In the genomic region with DNA sequence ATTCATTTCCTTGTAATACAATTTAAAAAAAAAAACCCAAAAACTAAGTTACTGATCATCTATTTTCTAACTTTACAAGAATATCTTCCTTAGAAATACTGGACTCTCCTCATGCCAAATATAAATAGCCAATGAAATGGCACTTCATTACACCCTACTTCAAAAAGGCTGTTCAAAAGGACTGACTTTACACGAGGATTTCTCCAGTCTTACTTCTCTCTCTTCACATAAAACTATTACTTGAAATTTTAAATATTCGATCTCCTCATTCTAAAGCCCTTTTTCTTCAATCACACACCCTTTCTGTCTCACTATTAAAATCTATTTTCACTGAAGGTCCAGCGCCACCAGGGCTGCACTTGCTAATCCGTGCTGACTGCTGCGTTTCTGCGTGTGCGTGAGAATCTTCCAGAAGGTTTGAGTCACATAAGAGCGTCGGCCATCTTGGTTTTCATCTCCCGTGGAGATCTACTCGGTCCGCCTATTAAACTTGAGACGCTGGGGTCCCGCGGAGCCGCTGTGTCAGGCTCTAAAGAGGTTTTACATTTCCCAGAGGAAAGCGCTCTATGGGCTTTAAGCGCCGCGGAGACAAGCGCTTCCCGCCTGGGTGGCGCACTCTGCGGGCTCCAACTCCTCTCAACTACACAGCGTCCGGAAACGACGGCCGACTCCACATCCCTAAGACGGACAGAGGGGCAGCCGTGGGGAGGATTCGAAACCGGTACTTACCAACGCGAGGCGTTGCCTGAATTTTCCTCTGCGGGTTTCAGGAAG, we compare ENCODE assay signal across 8 cellular contexts. TPM values are rescaled to one million over a fixed set of nuclear protein-coding genes. Genes with fewer than 3 reads are reported as not detected.
DNase-seq lines count a peak whose midpoint lies in the region; ATAC-seq and TF ChIP-seq lines count a peak whose summit lies in the region.

No MANE protein-coding gene starts in this region.

- H3K9me3 ChIP-seq in HUES6 (ENCODE audit: control insufficient read depth, insufficient read depth, low read depth, low read length), result no peaks in the 10 kb centered on the region; the same call in 1 of the 2 replicates
- peaks cover 12% of the 10 kb centered on the region; the same call in 1 of the 2 replicates for H3K9me3 ChIP-seq in OCI-LY7 (ENCODE audit: low read length)
- peaks cover 0 to 40% (median 15%) of the 10 kb centered on the region in 4 donors for H3K9me3 ChIP-seq in esophagus muscularis mucosa

- CTCF ChIA-PET in OCI-LY7 (lab: Charles Lee; ENCODE audit: unreplicated experiment), result no interaction called here

- H3K4me1 ChIP-seq in HUES6 (ENCODE audit: control insufficient read depth, insufficient read depth, low read length) (no peaks in the 10 kb centered on the region), OCI-LY7 (ENCODE audit: insufficient read depth, low read length, poor library complexity, severe bottlenecking) (peaks cover 12% of the 10 kb centered on the region), esophagus muscularis mucosa (peaks cover 0 to 15% (median 8%) of the 10 kb centered on the region in 4 donors)

- TF ChIP-seq POLR2A in esophagus muscularis mucosa (IDR thresholded peaks at IDR 0.05; ENCODE audit: low read depth), result no peak

- H3K9ac ChIP-seq in HUES6 (ENCODE audit: low read length), result peak overlapping the region; percentile 73

- POLR2A ChIA-PET in OCI-LY7 (lab: Charles Lee), result no interaction called here

- H3K27ac ChIP-seq in HUES6 (ENCODE audit: low read depth, low read length), result peak overlapping the region; percentile 77
- H3K27ac ChIP-seq in OCI-LY7 (ENCODE audit: low read depth, low read length, poor library complexity, severe bottlenecking), result peak overlapping the region; percentile 50
- peak overlapping the region; percentile 79 to 94 (median 92) for H3K27ac ChIP-seq in esophagus muscularis mucosa (replicated peaks in 1 of 4)

- WGBS in esophagus muscularis mucosa, result 7% methylated on average over 30 of the region's 37 CpGs

- intact Hi-C loops in OCI-LY7 (cut with micrococcal nuclease; ENCODE audit: unreplicated experiment), result no loop called here
- intact Hi-C loops in esophagus muscularis mucosa (cut with DNase I), result no loop called here

- H4K20me1 ChIP-seq in OCI-LY7 (ENCODE audit: insufficient read depth, low read length), result no peaks in the 10 kb centered on the region

- no TSS peak for BruUV-seq in OCI-LY7 (replicated peaks; lab: Mats Ljungman, UMichigan)

- H3K9me2 ChIP-seq in OCI-LY7 (ENCODE audit: insufficient read depth, low read length), result no peaks in the 10 kb centered on the region

- peaks cover 16% of the 10 kb centered on the region; the same call in 1 of the 2 replicates for H3K79me2 ChIP-seq in OCI-LY7 (ENCODE audit: insufficient read depth, low read depth, low read length)

- H3K27me3 ChIP-seq in HUES6 (ENCODE audit: control insufficient read depth, insufficient read depth, low read length) (no peaks in the 10 kb centered on the region), esophagus muscularis mucosa (peaks cover 0 to 9% (median 0%) of the 10 kb centered on the region in 4 donors)

- TF ChIP-seq CTCF in OCI-LY7 (conservative IDR thresholded peaks at IDR 0.05; ENCODE audit: low read length) (no peak), esophagus muscularis mucosa (IDR thresholded peaks at IDR 0.05) (no peak)

- H2AFZ ChIP-seq in OCI-LY7 (ENCODE audit: low read length), result peak overlapping the region; percentile 56; the same call in 1 of the 2 replicates

- H3K4me3 ChIP-seq in HUES6 (ENCODE audit: low read depth, low read length) (peak overlapping the region; percentile 85), OCI-LY7 (ENCODE audit: low read depth, low read length, poor library complexity, severe bottlenecking) (peak overlapping the region; percentile 70), esophagus muscularis mucosa (peak overlapping the region; percentile 57 to 76 (median 69))

- peak; percentile 30 for ATAC-seq in GM19467 (IDR thresholded peaks at IDR 0.05; ENCODE audit: unreplicated experiment)

- peak overlapping the region; percentile 63 for H3K4me2 ChIP-seq in OCI-LY7 (ENCODE audit: low read length)

- H3K36me3 ChIP-seq in HUES6 (ENCODE audit: control insufficient read depth, insufficient read depth, low read length) (no peaks in the 10 kb centered on the region), OCI-LY7 (ENCODE audit: insufficient read depth, low read length) (no peaks in the 10 kb centered on the region), esophagus muscularis mucosa (no peaks in the 10 kb centered on the region)

- DNase-seq in C1 segment of cervical spinal cord (lab: John Stamatoyannopoulos, UW) (peak in 11 of 14 donors; percentile 35 to 75 (median 49)), OCI-LY7 (ENCODE audit: low spot score) (peak; percentile 19), esophagus muscularis mucosa (ENCODE audit: extremely low spot score) (no peak), myocyte (ENCODE audit: low read depth) (peak; percentile 91)
- peak; percentile 75 to 77 for DNase-seq in activated T-cell treated with anti-CD3 and anti-CD28 coated beads, Interleukin-2, amount 50 U/mL, for 48 hours
- DNase-seq in stimulated activated CD8-positive, alpha-beta memory T cell treated with anti-CD3 and anti-CD28 coated beads, Interleukin-7, amount 100 ng/mL, for 24 hours (ENCODE audit: low read depth), result peak; percentile 30

- TF ChIP-seq EP300 in esophagus muscularis mucosa (IDR thresholded peaks at IDR 0.05), result no peak

RNA-seq across cellular contexts. Expression of a gene that starts 0.6 kb away (rescaled TPM):
- 6.6 and 7.1 TPM in 2 replicates for total RNA-seq in OCI-LY7 (2014; rRNA removed; shearing (Covaris generic))
- 10.0 and 12.2 TPM in 2 replicates for total RNA-seq in OCI-LY7 (2022)
- total RNA-seq in esophagus muscularis mucosa, result 1 to 10 TPM; 4.5 to 8.3 (median 6.6) TPM
- total RNA-seq in myocyte, result 26.3 and 31.5 TPM in 2 replicates
- 12.3 TPM for polyA plus RNA-seq in myocyte (2012)
